24 cellular contexts compared by ENCODE assay signal in genomic region chr16:88973415-88974050, GRCh38. TPM values are rescaled to one million over a fixed set of nuclear protein-coding genes. Genes with fewer than 3 reads are reported as not detected.
DNase-seq lines count a peak whose midpoint lies in the region; ATAC-seq, FAIRE-seq and TF ChIP-seq lines count a peak whose summit lies in the region.
"Had no signal": no experiment of that assay in that cellular context is flagged by ENCODE, and none has a peak within 500 bp of the region (broad histone marks: within the 10 kb centered on the region; RNA-seq: fewer than 3 reads in every experiment).

No MANE protein-coding gene starts in this region.

- no peak overlapping the region for H3K18ac ChIP-seq in trophoblast cell (ENCODE audit: low read length)

- H3K4me1 Mint-ChIP-seq in naive B cell = peaks cover 63 to 92% (median 79%) of the 10 kb centered on the region in 3 donors

- no peaks in the 10 kb centered on the region for H3K9me3 ChIP-seq in BLaER1 treated with 17β-estradiol and CSF1 and Interleukin-3, amounts not matched to agents 10 nM and 100 nM (replicated peaks in 1 of 11)
- H3K9me3 ChIP-seq in OCI-LY1 (ENCODE audit: low read length) (no peaks in the 10 kb centered on the region), trophoblast cell (ENCODE audit: insufficient read depth, low read depth, low read length) (no peaks in the 10 kb centered on the region), psoas muscle (no peaks in the 10 kb centered on the region)
- H3K9me3 ChIP-seq: A549, Peyer's patch had no signal

- no peaks in the 10 kb centered on the region for H3K27me3 Mint-ChIP-seq in naive B cell

- H3K9me2 ChIP-seq in OCI-LY1 (ENCODE audit: low read depth, low read length) = no peaks in the 10 kb centered on the region

- peaks cover 0 to 62% (median 0%) of the 10 kb centered on the region in 11 experiments; a peak in 8 of 22 replicates for H3K27me3 ChIP-seq in BLaER1 treated with 17β-estradiol and CSF1 and Interleukin-3, amounts not matched to agents 10 nM and 100 nM
- H3K27me3 ChIP-seq in OCI-LY1 (ENCODE audit: insufficient read depth, low read length) (no peaks in the 10 kb centered on the region), trophoblast cell (ENCODE audit: insufficient read depth, low read length) (no peaks in the 10 kb centered on the region), psoas muscle (ENCODE audit: insufficient read depth in 3 of 3, low read length in 2 of 3) (peaks cover 0 to 63% (median 11%) of the 10 kb centered on the region in 3 donors)
- H3K27me3 ChIP-seq: Peyer's patch had no signal

- no peak for FAIRE-seq in frontal cortex (lab: Jason Lieb, UNC)
- FAIRE-seq: A549, HepG2 had no signal

- H2BK120ac ChIP-seq in trophoblast cell (ENCODE audit: insufficient read depth, low read length, poor library complexity) = no peak overlapping the region

- H4K8ac ChIP-seq in trophoblast cell (ENCODE audit: low read depth, low read length) = no peak overlapping the region

- peak overlapping the region; percentile 92 to 100 (median 98) for H3K4me2 ChIP-seq in BLaER1 treated with 17β-estradiol and CSF1 and Interleukin-3, amounts not matched to agents 10 nM and 100 nM
- H3K4me2 ChIP-seq in OCI-LY1 (ENCODE audit: low read length) (peak overlapping the region; percentile 73), trophoblast cell (ENCODE audit: low read length) (no peak overlapping the region)
- H3K4me2 ChIP-seq: A549, KMS-11 had no signal

- no peak overlapping the region for H2AFZ ChIP-seq in OCI-LY1 (ENCODE audit: low read length)
- no peak overlapping the region for H2AFZ ChIP-seq in trophoblast cell (ENCODE audit: insufficient read depth, low read length, poor library complexity)

- H3K36me3 Mint-ChIP-seq in naive B cell = no peaks in the 10 kb centered on the region

- H4K12ac ChIP-seq in trophoblast cell (ENCODE audit: low read depth, low read length) = no peak overlapping the region

- H2AK5ac ChIP-seq in trophoblast cell (ENCODE audit: low read length) = no peak overlapping the region

- no peaks in the 10 kb centered on the region for H3K9me3 Mint-ChIP-seq in naive B cell

- H3K27ac ChIP-seq in BLaER1 treated with 17β-estradiol and CSF1 and Interleukin-3, amounts not matched to agents 10 nM and 100 nM = no peak overlapping the region
- H3K27ac ChIP-seq in OCI-LY1 (ENCODE audit: low read depth, low read length, poor library complexity, severe bottlenecking) = peak overlapping the region; percentile 100
- no peak overlapping the region for H3K27ac ChIP-seq in trophoblast cell (ENCODE audit: low read depth, low read length)
- no peak overlapping the region for H3K27ac ChIP-seq in psoas muscle
- H3K27ac ChIP-seq: A549, C4-2B, KMS-11 had no signal

- peak overlapping the region in 7 of 8 donors; percentile 30 to 94 (median 66) for H3K4me3 Mint-ChIP-seq in naive B cell

- no peak for DNase-seq in GM12865 (ENCODE audit: low read depth)
- DNase-seq in naive B cell = no peak
- DNase-seq in trophoblast cell = no peak
- DNase-seq in frontal cortex (ENCODE audit: low spot score in 2 of 2) = no peak
- no peak for DNase-seq in stimulated activated CD4-positive, alpha-beta T cell treated with anti-CD3 and anti-CD28 coated beads, Interleukin-12 subunit alpha, Interleukin-12 subunit beta, amount 100 ng/mL, for 4 hours
- no peak for DNase-seq in psoas muscle
- DNase-seq: DMS79 treated with DMSO at 0.1 percent for 48 hours, GOT3, NCI-H1092, NCI-H1436 treated with DMSO at 0.1 percent for 48 hours, NCI-H2029, NCI-H345, NCI-H524 treated with DMSO at 0.1 percent for 48 hours, Peyer's patch, SHP77 treated with DMSO at 0.1 percent for 48 hours, T-helper 1 cell had no signal

- H3K23ac ChIP-seq in trophoblast cell (ENCODE audit: low read length) = no peak overlapping the region

- intact Hi-C loops in psoas muscle (cut with DNase I) = no loop called here

- no peak overlapping the region for H3K14ac ChIP-seq in trophoblast cell (ENCODE audit: low read length)

- H4K20me1 ChIP-seq in BLaER1 treated with 17β-estradiol and CSF1 and Interleukin-3, amounts not matched to agents 10 nM and 100 nM = peaks cover 52 to 73% (median 68%) of the 10 kb centered on the region in 11 experiments
- no peaks in the 10 kb centered on the region for H4K20me1 ChIP-seq in OCI-LY1 (ENCODE audit: insufficient read depth, low read length)

- H3F3A ChIP-seq in OCI-LY1 (ENCODE audit: insufficient read depth, low read length) = no peaks in the 10 kb centered on the region

- H2BK12ac ChIP-seq in trophoblast cell (ENCODE audit: low read length) = no peak overlapping the region

- H3K9ac ChIP-seq in BLaER1 treated with 17β-estradiol and CSF1 and Interleukin-3, amounts not matched to agents 10 nM and 100 nM = peak overlapping the region in 4 of 11 experiments; percentile 27 to 85 (median 83); a peak in 8 of 22 replicates
- H3K9ac ChIP-seq in OCI-LY1 (ENCODE audit: low read length) (peak overlapping the region; percentile 86), trophoblast cell (ENCODE audit: low read length) (no peak overlapping the region)
- H3K9ac ChIP-seq: KMS-11 had no signal

- H3K4me1 ChIP-seq in BLaER1 treated with 17β-estradiol and CSF1 and Interleukin-3, amounts not matched to agents 10 nM and 100 nM = peaks cover 97 to 100% (median 100%) of the 10 kb centered on the region in 10 experiments
- H3K4me1 ChIP-seq in OCI-LY1 (ENCODE audit: insufficient read depth, low read length, severe bottlenecking) = peaks cover 100% of the 10 kb centered on the region
- H3K4me1 ChIP-seq in trophoblast cell (ENCODE audit: control insufficient read depth in 1 of 2, insufficient read depth in 2 of 2, low read length in 2 of 2) = no peaks in the 10 kb centered on the region
- H3K4me1 ChIP-seq in psoas muscle = no peaks in the 10 kb centered on the region
- H3K4me1 ChIP-seq: A549 had no signal

- peaks cover 0 to 16% (median 0%) of the 10 kb centered on the region in 11 experiments; a peak in 2 of 22 replicates for H3K36me3 ChIP-seq in BLaER1 treated with 17β-estradiol and CSF1 and Interleukin-3, amounts not matched to agents 10 nM and 100 nM
- H3K36me3 ChIP-seq in OCI-LY1 (ENCODE audit: insufficient read depth, low read length) (no peaks in the 10 kb centered on the region), trophoblast cell (ENCODE audit: control insufficient read depth in 1 of 2, insufficient read depth in 2 of 2, low read length in 2 of 2) (no peaks in the 10 kb centered on the region), psoas muscle (ENCODE audit: insufficient read depth in 1 of 2, low read depth in 1 of 2) (no peaks in the 10 kb centered on the region)
- H3K36me3 ChIP-seq: Peyer's patch had no signal

- no CpG with 5 or more reads among the region's 19 CpGs for WGBS in trophoblast cell (ENCODE audit: extremely low coverage, insufficient coverage, insufficient read length)
- WGBS in psoas muscle, 3 donors = 75 to 82% (median 76%) methylated on average over 18 to 19 of the region's 19 CpGs

- no peak overlapping the region for H2BK5ac ChIP-seq in trophoblast cell (ENCODE audit: low read depth, low read length, poor library complexity)

- TF ChIP-seq CTCF in GM12865 (IDR thresholded peaks at IDR 0.05; ENCODE audit: insufficient read depth, low read depth, low read length, missing control alignments) (no peak), OCI-LY1 (IDR thresholded peaks at IDR 0.05; ENCODE audit: low read length) (no peak), psoas muscle (IDR thresholded peaks at IDR 0.05) (no peak)

- no peaks in the 10 kb centered on the region for H3K79me1 ChIP-seq in trophoblast cell (ENCODE audit: low read length)

- no peak overlapping the region for H4K91ac ChIP-seq in trophoblast cell (ENCODE audit: low read depth, low read length)

- H3K79me2 ChIP-seq in OCI-LY1 (ENCODE audit: insufficient read depth, low read length) = no peaks in the 10 kb centered on the region
- H3K79me2 ChIP-seq in trophoblast cell (ENCODE audit: control insufficient read depth, insufficient read depth, low read length, poor library complexity) = no peaks in the 10 kb centered on the region

- peak overlapping the region in 3 of 10 experiments; percentile 68 to 79 (median 70); a peak in 3 of 20 replicates for H3K4me3 ChIP-seq in BLaER1 treated with 17β-estradiol and CSF1 and Interleukin-3, amounts not matched to agents 10 nM and 100 nM
- H3K4me3 ChIP-seq in GM12865 (ENCODE audit: low read depth, low read length) = peak overlapping the region; percentile 84
- H3K4me3 ChIP-seq in OCI-LY1 (ENCODE audit: low read depth, low read length, poor library complexity, severe bottlenecking) = peak overlapping the region; percentile 65
- no peak overlapping the region for H3K4me3 ChIP-seq in trophoblast cell (ENCODE audit: low read depth, low read length)
- no peak overlapping the region for H3K4me3 ChIP-seq in psoas muscle
- H3K4me3 ChIP-seq: A549 had no signal

- no peak for ATAC-seq in naive B cell (ENCODE audit: low read depth in 2 of 2)
- ATAC-seq in psoas muscle = no peak
- ATAC-seq: HepG2, SK-N-SH treated with all-trans-retinoic acid at 6 μM for 48 hours had no signal

- no peak overlapping the region for H3K4ac ChIP-seq in trophoblast cell (ENCODE audit: low read depth, low read length)

- H3K27ac Mint-ChIP-seq in naive B cell = peak overlapping the region in 3 of 6 donors; percentile 51 to 96 (median 82)

RNA-seq across cellular contexts. Expression of gene CBFA2T3, which starts 3.5 kb away (rescaled TPM):
- polyA plus RNA-seq in naive B cell (ENCODE audit: low read depth in 6 of 6) (10 to 100 TPM in 3 of 6 donors, 1 to 10 TPM in 2, under 1 TPM in 1; 0.14 to 19.0 (median 10.0) TPM), psoas muscle (1 to 10 TPM; 2.6 to 6.0 (median 3.4) TPM)
- 1.7 and 2.2 TPM in 2 replicates for polyA plus RNA-seq in trophoblast cell (2013)
- total RNA-seq in frontal cortex (0.82 TPM), psoas muscle (10 to 100 TPM in 1 of 4 donors, 1 to 10 TPM in 3; 4.7 to 15.0 (median 6.7) TPM)
- total RNA-seq: HepG2, MCF 10A had no signal

Comparison
In these comparisons a context has a peak if more than half of its experiments do, and no peak if none do; other contexts are left out.
1. H3K4me3 ChIP-seq: peak in GM12865 (single experiment) and OCI-LY1 (single experiment); none in trophoblast cell (single experiment) and psoas muscle (single experiment).